Comparison of ENCODE assay signal across 10 cellular contexts in the genomic region with DNA sequence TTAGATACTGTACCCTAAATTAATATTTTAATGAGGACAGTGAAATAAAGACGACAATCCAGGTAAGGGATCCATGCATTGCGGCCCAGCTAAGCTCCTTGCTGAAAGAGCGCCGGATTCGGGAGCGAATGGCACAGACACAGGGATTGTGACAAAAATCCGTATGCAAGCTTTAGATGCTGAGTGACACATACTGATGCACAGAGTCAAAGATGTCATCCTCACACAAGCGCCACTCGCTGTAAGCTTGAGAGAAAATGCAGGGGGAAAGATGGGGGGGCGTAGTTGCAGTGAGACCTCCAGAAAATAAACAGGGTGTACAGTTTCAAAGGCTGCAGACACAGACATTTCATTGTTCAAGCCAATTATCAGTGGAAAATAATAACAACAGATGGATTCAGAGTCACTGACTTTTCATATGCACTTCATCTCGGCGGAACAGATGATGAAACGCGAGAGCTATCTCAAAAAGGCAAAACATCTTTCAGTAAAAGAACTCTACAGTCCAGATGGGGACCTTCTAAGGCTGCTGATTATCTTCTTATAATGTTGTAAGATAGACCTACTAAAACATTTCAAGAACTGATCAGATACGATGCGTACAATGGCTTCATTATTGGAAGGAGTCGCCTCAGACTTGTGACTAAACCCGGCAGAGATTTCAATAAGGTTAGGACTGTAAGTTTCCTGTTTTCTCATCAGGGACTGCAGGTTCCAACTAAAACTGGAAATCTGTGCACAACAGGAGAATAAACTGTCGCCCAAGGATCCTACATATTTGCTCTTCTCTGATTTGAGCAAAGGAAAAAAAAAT.
DNase-seq lines count a peak whose midpoint lies in the region; ATAC-seq and TF ChIP-seq lines count a peak whose summit lies in the region.
"Had no signal": no experiment of that assay in that cellular context is flagged by ENCODE, and none has a peak within 500 bp of the region (broad histone marks: within the 10 kb centered on the region; RNA-seq: fewer than 3 reads in every experiment).

No MANE protein-coding gene starts in this region.

- H3K9ac ChIP-seq in mammary epithelial cell (ENCODE audit: insufficient read depth, low read length): no peak overlapping the region

- no TSS peak for BruUV-seq in mammary epithelial cell (replicated peaks; lab: Mats Ljungman, UMichigan)

- CTCF ChIA-PET in mammary epithelial cell (lab: Charles Lee; ENCODE audit: low non-redundant PET) (no interaction called here), activated B cell treated with CpG ODN at 0.5 μM for 24 hours (lab: Charles Lee) (interaction anchor here (1.4 kb wide), 1 partner anchor 89 kb away, joined by 3 read pairs; no protein-coding TSS in a partner anchor)

- peak overlapping the region; percentile 13 for H3K27ac Mint-ChIP-seq in activated B cell treated with CpG ODN at 0.5 μM for 24 hours
- peak overlapping the region; percentile 88 to 91 for H3K27ac Mint-ChIP-seq in stimulated activated naive CD8-positive, alpha-beta T cell treated with anti-CD3 and anti-CD28 coated beads, Interleukin-15, amount 100 ng/mL, for 72 hours

- DNase-seq in mammary epithelial cell (peak; percentile 41), breast epithelium (ENCODE audit: low spot score in 2 of 2) (no peak), activated B cell treated with CpG ODN at 0.5 μM for 24 hours (no peak), foreskin melanocyte (peak; percentile 59), RPMI8226 (no peak), NCI-H345 treated with DMSO at 0.1 percent for 48 hours (lab: John Stamatoyannopoulos, UW; ENCODE audit: unreplicated experiment) (no peak)
- no peak for DNase-seq in stimulated activated naive CD8-positive, alpha-beta T cell treated with anti-CD3 and anti-CD28 coated beads, Interleukin-15, amount 100 ng/mL, for 72 hours
- DNase-seq: mucosa of descending colon, upper lobe of right lung had no signal

- no peak for TF ChIP-seq CTCF in mammary epithelial cell (conservative IDR thresholded peaks at IDR 0.05 in 1 of 2, IDR thresholded peaks at IDR 0.05 in 1 of 2; ENCODE audit: extremely low read depth in 1 of 2, insufficient read depth in 1 of 2, low read depth in 1 of 2, low read length in 2 of 2)
- no peak for TF ChIP-seq CTCF in breast epithelium (IDR thresholded peaks at IDR 0.05)
- no peak for TF ChIP-seq CTCF in activated B cell treated with CpG ODN at 0.5 μM for 24 hours (IDR thresholded peaks at IDR 0.05)

- H3K79me2 ChIP-seq in mammary epithelial cell (ENCODE audit: insufficient read depth, low read length): peaks cover 5% of the 10 kb centered on the region

- ATAC-seq in activated B cell treated with CpG ODN at 0.5 μM for 24 hours (ENCODE audit: low read depth): no peak
- ATAC-seq in stimulated activated naive CD8-positive, alpha-beta T cell treated with anti-CD3 and anti-CD28 coated beads, Interleukin-15, amount 100 ng/mL, for 72 hours: no peak
- no peak for ATAC-seq in GM21723 (IDR thresholded peaks at IDR 0.05; ENCODE audit: unreplicated experiment)
- ATAC-seq: mucosa of descending colon, upper lobe of right lung had no signal

- TF ChIP-seq POLR2A in breast epithelium (IDR thresholded peaks at IDR 0.05): no peak

- H3K27me3 ChIP-seq in mammary epithelial cell (ENCODE audit: insufficient read depth, low read length) (no peaks in the 10 kb centered on the region), breast epithelium (no peaks in the 10 kb centered on the region)
- H3K27me3 ChIP-seq: upper lobe of right lung had no signal

- H3K4me2 ChIP-seq in mammary epithelial cell (ENCODE audit: insufficient read depth, low read depth, low read length): no peak overlapping the region

- no peaks in the 10 kb centered on the region for H4K20me1 ChIP-seq in mammary epithelial cell (ENCODE audit: insufficient read depth, low read length)

- H3K9me3 ChIP-seq in mammary epithelial cell (replicated peaks; ENCODE audit: insufficient read depth, low read length): no peaks in the 10 kb centered on the region
- H3K9me3 ChIP-seq in breast epithelium: no peaks in the 10 kb centered on the region
- H3K9me3 ChIP-seq: mucosa of descending colon, upper lobe of right lung had no signal

- no peaks in the 10 kb centered on the region for H3K27me3 Mint-ChIP-seq in activated B cell treated with CpG ODN at 0.5 μM for 24 hours
- H3K27me3 Mint-ChIP-seq in stimulated activated naive CD8-positive, alpha-beta T cell treated with anti-CD3 and anti-CD28 coated beads, Interleukin-15, amount 100 ng/mL, for 72 hours: no peaks in the 10 kb centered on the region

- dilution Hi-C loops in mammary epithelial cell (cut with HindIII; ENCODE audit: low sequenced_read_pairs): no loop called here

- no peaks in the 10 kb centered on the region for H3K36me3 ChIP-seq in mammary epithelial cell (ENCODE audit: insufficient read depth, low read length)
- no peaks in the 10 kb centered on the region for H3K36me3 ChIP-seq in breast epithelium
- H3K36me3 ChIP-seq: upper lobe of right lung had no signal

- H3K36me3 Mint-ChIP-seq in activated B cell treated with CpG ODN at 0.5 μM for 24 hours (ENCODE audit: low read depth): peaks cover 18% of the 10 kb centered on the region

- H3K27ac ChIP-seq in mammary epithelial cell (ENCODE audit: insufficient read depth, low read depth, low read length) (no peak overlapping the region), breast epithelium (no peak overlapping the region)
- H3K27ac ChIP-seq: upper lobe of right lung had no signal

- H2AFZ ChIP-seq in mammary epithelial cell (ENCODE audit: low read depth, low read length): no peak overlapping the region

- no peak overlapping the region for H3K4me3 Mint-ChIP-seq in activated B cell treated with CpG ODN at 0.5 μM for 24 hours
- H3K4me3 Mint-ChIP-seq in stimulated activated naive CD8-positive, alpha-beta T cell treated with anti-CD3 and anti-CD28 coated beads, Interleukin-15, amount 100 ng/mL, for 72 hours: peak overlapping the region; percentile 68 to 82

- H3K4me3 ChIP-seq in mammary epithelial cell (replicated peaks in 1 of 3; ENCODE audit: insufficient read depth in 1 of 3, low read depth in 2 of 3, low read length in 3 of 3) (no peak overlapping the region), breast epithelium (no peak overlapping the region)
- H3K4me3 ChIP-seq: mucosa of descending colon, upper lobe of right lung had no signal

- POLR2A ChIA-PET in activated B cell treated with CpG ODN at 0.5 μM for 24 hours (lab: Charles Lee): no interaction called here

- 85% methylated on average over 18 of the region's 19 CpGs for WGBS in mammary epithelial cell (ENCODE audit: low coverage, missing lambda C conversion rate)

- H3K4me1 ChIP-seq in mammary epithelial cell (ENCODE audit: insufficient read depth, low read length) (peaks cover 10% of the 10 kb centered on the region), breast epithelium (no peaks in the 10 kb centered on the region)

- H3K9me3 Mint-ChIP-seq in activated B cell treated with CpG ODN at 0.5 μM for 24 hours: no peaks in the 10 kb centered on the region
- no peaks in the 10 kb centered on the region for H3K9me3 Mint-ChIP-seq in stimulated activated naive CD8-positive, alpha-beta T cell treated with anti-CD3 and anti-CD28 coated beads, Interleukin-15, amount 100 ng/mL, for 72 hours

- peaks cover 71% of the 10 kb centered on the region for H3K4me1 Mint-ChIP-seq in activated B cell treated with CpG ODN at 0.5 μM for 24 hours
- peaks cover 65% of the 10 kb centered on the region for H3K4me1 Mint-ChIP-seq in stimulated activated naive CD8-positive, alpha-beta T cell treated with anti-CD3 and anti-CD28 coated beads, Interleukin-15, amount 100 ng/mL, for 72 hours

- intact Hi-C loops in mammary epithelial cell (cut with micrococcal nuclease): loop anchor here (5.0 kb wide), 2 partner anchors 89 to 194 kb away; no protein-coding TSS in a partner anchor
- intact Hi-C loops in breast epithelium (cut with DNase I; ENCODE audit: low total_unique reads): loop anchor here (10.0 kb wide), 1 partner anchor 243 kb away; no protein-coding TSS in a partner anchor
- intact Hi-C loops in activated B cell treated with CpG ODN at 0.5 μM for 24 hours (cut with micrococcal nuclease): loop anchor here (5.0 kb wide), 2 partner anchors 69 to 134 kb away; no protein-coding TSS in a partner anchor

- in situ Hi-C loops in mammary epithelial cell (cut with MboI; ENCODE audit: low sequenced_read_pairs in 2 of 2): loop anchor here in 1 of 2 donors (10.0 kb wide), 1 partner anchor 303 kb away; no protein-coding TSS in a partner anchor

Comparison
In these comparisons a context has a peak if more than half of its experiments do, and no peak if none do; other contexts are left out.
1. DNase-seq: peak in mammary epithelial cell (single experiment) and foreskin melanocyte (single experiment); none in breast epithelium (0 of 2), activated B cell treated with CpG ODN at 0.5 μM for 24 hours (single experiment), stimulated activated naive CD8-positive, alpha-beta T cell treated with anti-CD3 and anti-CD28 coated beads, Interleukin-15, amount 100 ng/mL, for 72 hours (0 of 2), RPMI8226 (single experiment) and NCI-H345 treated with DMSO at 0.1 percent for 48 hours (single experiment).